ENCODE assay signal across 1 cellular context in the genomic region with DNA sequence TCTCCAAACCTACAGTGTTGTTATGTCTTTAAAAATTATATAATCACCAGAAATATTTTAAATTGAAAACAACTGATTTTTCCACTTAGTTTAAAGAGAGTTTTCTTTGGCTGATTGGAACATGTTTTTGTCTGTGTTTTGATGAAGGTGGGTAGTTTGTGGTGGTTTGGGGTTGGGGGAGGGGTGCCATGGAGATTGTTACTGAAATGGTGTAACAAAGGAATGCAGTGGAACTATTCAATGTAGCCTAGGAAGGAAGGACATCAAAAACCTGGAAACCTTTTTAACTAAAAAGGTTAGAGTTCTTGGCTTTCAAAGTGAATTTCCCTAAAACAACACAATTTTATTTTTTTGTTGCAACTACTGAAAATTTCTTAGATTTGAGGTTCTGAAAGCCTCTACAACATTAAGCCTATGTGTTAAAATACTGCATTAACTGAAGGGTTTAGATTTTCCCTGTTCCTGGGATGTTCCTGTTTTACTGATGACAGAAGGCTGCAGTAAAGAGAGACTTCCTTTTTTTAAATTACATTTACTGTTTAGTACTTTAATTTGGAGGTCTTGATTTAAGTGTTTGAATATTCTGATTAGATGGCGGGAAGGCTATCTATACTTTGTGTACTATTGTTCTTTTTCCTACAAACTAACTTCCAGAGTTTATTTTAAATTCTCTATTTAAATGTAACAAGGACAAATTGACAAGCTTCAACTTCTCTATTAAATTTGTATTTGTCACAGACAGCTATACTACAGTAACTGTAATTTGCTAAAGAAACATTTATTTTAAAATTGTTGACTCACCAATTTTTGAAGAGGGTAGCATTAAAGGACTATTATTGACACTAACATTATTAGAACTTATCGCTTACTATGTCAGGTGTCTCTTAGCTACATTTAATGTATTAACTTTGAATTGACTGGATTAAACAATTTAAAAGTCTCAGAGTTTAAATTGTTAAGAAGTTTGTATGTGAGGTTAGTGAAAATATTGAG.
TF ChIP-seq lines count a peak whose summit lies in the region.

No MANE protein-coding gene starts in this region.

TF ChIP-seq in HepG2, 621 proteins besides CTCF, POLR2A, EP300 and RAD21 (continued from another document):
- TF ChIP-seq GPBP1L1 (CRISPR knock-in tag; IDR thresholded peaks at IDR 0.05) = no peak
- TF ChIP-seq ZNF234 (CRISPR knock-in tag; conservative IDR thresholded peaks at IDR 0.05) = no peak
- TF ChIP-seq MXI1 (IDR thresholded peaks at IDR 0.05; ENCODE audit: borderline replicate concordance, low read depth, low read length) = no peak
- TF ChIP-seq ZBTB10 (CRISPR knock-in tag; IDR thresholded peaks at IDR 0.05; ENCODE audit: borderline replicate concordance) = no peak
- TF ChIP-seq MED13 (CRISPR knock-in tag; IDR thresholded peaks at IDR 0.05) = no peak
- TF ChIP-seq, protein P1, sequence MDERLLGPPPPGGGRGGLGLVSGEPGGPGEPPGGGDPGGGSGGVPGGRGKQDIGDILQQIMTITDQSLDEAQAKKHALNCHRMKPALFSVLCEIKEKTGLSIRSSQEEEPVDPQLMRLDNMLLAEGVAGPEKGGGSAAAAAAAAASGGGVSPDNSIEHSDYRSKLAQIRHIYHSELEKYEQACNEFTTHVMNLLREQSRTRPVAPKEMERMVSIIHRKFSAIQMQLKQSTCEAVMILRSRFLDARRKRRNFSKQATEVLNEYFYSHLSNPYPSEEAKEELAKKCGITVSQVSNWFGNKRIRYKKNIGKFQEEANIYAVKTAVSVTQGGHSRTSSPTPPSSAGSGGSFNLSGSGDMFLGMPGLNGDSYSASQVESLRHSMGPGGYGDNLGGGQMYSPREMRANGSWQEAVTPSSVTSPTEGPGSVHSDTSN (CRISPR knock-in tag; IDR thresholded peaks at IDR 0.05) = no peak
- no peak for TF ChIP-seq ZNF558 (CRISPR knock-in tag; IDR thresholded peaks at IDR 0.05; ENCODE audit: borderline replicate concordance)
